In the genomic region with DNA sequence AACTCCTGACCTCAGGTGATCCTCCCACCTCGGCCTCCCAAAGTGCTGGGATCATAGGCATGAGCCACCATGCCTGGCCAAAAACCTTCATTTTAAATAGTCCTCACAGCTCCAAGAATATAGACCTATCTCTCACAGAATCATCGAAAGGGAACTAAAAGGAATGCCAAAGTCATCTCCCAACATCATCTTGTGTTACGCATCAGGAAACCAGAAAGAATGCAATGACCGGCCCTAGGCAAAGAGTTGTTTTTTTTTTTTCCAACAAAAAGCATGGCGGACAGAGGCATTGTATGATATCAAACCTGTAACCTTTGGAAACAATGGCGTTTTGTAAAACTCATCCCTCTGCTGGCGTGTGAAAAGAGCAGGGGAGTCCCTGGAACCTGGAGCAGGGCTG, we compare ENCODE assay signal across 25 cellular contexts.
"Had no signal": no experiment of that assay in that cellular context is flagged by ENCODE, and none has a peak within 500 bp of the region (broad histone marks: within the 10 kb centered on the region; RNA-seq: fewer than 3 reads in every experiment).

No MANE protein-coding gene starts in this region.

- H3K4me1 ChIP-seq: neural progenitor cell, parathyroid adenoma, thyroid gland, tibial nerve, upper lobe of left lung had no signal

- H3K27ac ChIP-seq: neural progenitor cell, ovary, parathyroid adenoma, sigmoid colon, thoracic aorta, thyroid gland, tibial nerve, upper lobe of left lung had no signal

- H3K9ac ChIP-seq: neural progenitor cell, parathyroid adenoma had no signal

- H3K4me2 ChIP-seq: neural progenitor cell had no signal

- H3K4me3 Mint-ChIP-seq: naive thymus-derived CD4-positive, alpha-beta T cell; natural killer cell; nephron; neural progenitor cell; stimulated activated effector memory CD8-positive, alpha-beta T cell treated with anti-CD3 and anti-CD28 coated beads, Interleukin-12 subunit alpha, Interleukin-12 subunit beta, amount 100 ng/mL, for 72 hours; stimulated activated naive B cell treated with anti-CD40 and anti-IgM and Interleukin-4, amounts not matched to agents 10 μg/mL and 1 μg/mL and 100 μg/mL, for 72 hours; stimulated activated naive CD8-positive, alpha-beta T cell treated with anti-CD3 and anti-CD28 coated beads, Interleukin-15, Interleukin-2, amounts not matched to agents 100 ng/mL and 50 ng/mL, for 24 hours had no signal

- H3K36me3 Mint-ChIP-seq: natural killer cell; neural progenitor cell; stimulated activated effector memory CD8-positive, alpha-beta T cell treated with anti-CD3 and anti-CD28 coated beads, Interleukin-12 subunit alpha, Interleukin-12 subunit beta, amount 100 ng/mL, for 72 hours had no signal

- H3K36me3 ChIP-seq: neural progenitor cell, ovary, right lobe of liver, sigmoid colon, thoracic aorta, thyroid gland, tibial nerve, upper lobe of left lung had no signal

- H3K27me3 Mint-ChIP-seq: naive thymus-derived CD4-positive, alpha-beta T cell; progenitor cell of endocrine pancreas; stimulated activated naive B cell treated with anti-CD40 and anti-IgM and Interleukin-4, amounts not matched to agents 10 μg/mL and 1 μg/mL and 100 μg/mL, for 72 hours; stimulated activated naive CD8-positive, alpha-beta T cell treated with anti-CD3 and anti-CD28 coated beads, Interleukin-15, Interleukin-2, amounts not matched to agents 100 ng/mL and 50 ng/mL, for 24 hours had no signal

- H3K4me3 ChIP-seq: neural progenitor cell, ovary, right lobe of liver, sigmoid colon, thoracic aorta, thyroid gland, tibial nerve, upper lobe of left lung had no signal

- H2AFZ ChIP-seq: neural progenitor cell, parathyroid adenoma had no signal

- H3K27ac Mint-ChIP-seq: naive thymus-derived CD4-positive, alpha-beta T cell; natural killer cell; nephron; neural progenitor cell; progenitor cell of endocrine pancreas; stimulated activated effector memory CD8-positive, alpha-beta T cell treated with anti-CD3 and anti-CD28 coated beads, Interleukin-12 subunit alpha, Interleukin-12 subunit beta, amount 100 ng/mL, for 72 hours; stimulated activated naive B cell treated with anti-CD40 and anti-IgM and Interleukin-4, amounts not matched to agents 10 μg/mL and 1 μg/mL and 100 μg/mL, for 72 hours; stimulated activated naive CD8-positive, alpha-beta T cell treated with anti-CD3 and anti-CD28 coated beads, Interleukin-15, Interleukin-2, amounts not matched to agents 100 ng/mL and 50 ng/mL, for 24 hours had no signal

- H3K79me2 ChIP-seq: parathyroid adenoma had no signal

- H3K4me1 Mint-ChIP-seq: nephron; neural progenitor cell; stimulated activated effector memory CD8-positive, alpha-beta T cell treated with anti-CD3 and anti-CD28 coated beads, Interleukin-12 subunit alpha, Interleukin-12 subunit beta, amount 100 ng/mL, for 72 hours had no signal

- H3K9me3 ChIP-seq: ovary, right lobe of liver, sigmoid colon, thoracic aorta, thyroid gland, tibial nerve, upper lobe of left lung had no signal

- H3K27me3 ChIP-seq: neural progenitor cell, ovary, right lobe of liver, sigmoid colon, thyroid gland, tibial nerve, upper lobe of left lung had no signal

- H3K9me3 Mint-ChIP-seq: natural killer cell; nephron; stimulated activated effector memory CD8-positive, alpha-beta T cell treated with anti-CD3 and anti-CD28 coated beads, Interleukin-12 subunit alpha, Interleukin-12 subunit beta, amount 100 ng/mL, for 72 hours; stimulated activated naive CD8-positive, alpha-beta T cell treated with anti-CD3 and anti-CD28 coated beads, Interleukin-15, Interleukin-2, amounts not matched to agents 100 ng/mL and 50 ng/mL, for 24 hours had no signal

- DNase-seq: naive thymus-derived CD4-positive, alpha-beta T cell; natural killer cell; occipital lobe; ovary; posterior cingulate gyrus; right cardiac atrium; right lobe of liver; sigmoid colon; small intestine; stimulated activated CD4-positive, alpha-beta T cell treated with anti-CD3 and anti-CD28 coated beads, Interleukin-15, amount 100 ng/mL, for 24 hours; stimulated activated CD4-positive, alpha-beta T cell treated with anti-CD3 and anti-CD28 coated beads, Interleukin-2, amount 100 ng/mL, for 24 hours; stimulated activated CD4-positive, alpha-beta T cell treated with anti-CD3 and anti-CD28 coated beads, Interleukin-2, amount 100 ng/mL, for 48 hours; stimulated activated CD4-positive, alpha-beta T cell treated with anti-CD3 and anti-CD28 coated beads, Interleukin-4, amount 100 ng/mL, for 24 hours; stimulated activated naive B cell treated with anti-CD40 and anti-IgM and Interleukin-4, amounts not matched to agents 10 μg/mL and 1 μg/mL and 100 μg/mL, for 72 hours; stimulated activated naive CD4-positive, alpha-beta T cell treated with Interleukin-2 at 50 U/mL for 16 hours; thyroid gland; upper lobe of left lung had no signal

- ATAC-seq: naive thymus-derived CD4-positive, alpha-beta T cell; natural killer cell; right cardiac atrium; right lobe of liver; stimulated activated effector memory CD8-positive, alpha-beta T cell treated with anti-CD3 and anti-CD28 coated beads, Interleukin-12 subunit alpha, Interleukin-12 subunit beta, amount 100 ng/mL, for 72 hours; stimulated activated naive B cell treated with anti-CD40 and anti-IgM and Interleukin-4, amounts not matched to agents 10 μg/mL and 1 μg/mL and 100 μg/mL, for 72 hours had no signal
